In the genomic region with DNA sequence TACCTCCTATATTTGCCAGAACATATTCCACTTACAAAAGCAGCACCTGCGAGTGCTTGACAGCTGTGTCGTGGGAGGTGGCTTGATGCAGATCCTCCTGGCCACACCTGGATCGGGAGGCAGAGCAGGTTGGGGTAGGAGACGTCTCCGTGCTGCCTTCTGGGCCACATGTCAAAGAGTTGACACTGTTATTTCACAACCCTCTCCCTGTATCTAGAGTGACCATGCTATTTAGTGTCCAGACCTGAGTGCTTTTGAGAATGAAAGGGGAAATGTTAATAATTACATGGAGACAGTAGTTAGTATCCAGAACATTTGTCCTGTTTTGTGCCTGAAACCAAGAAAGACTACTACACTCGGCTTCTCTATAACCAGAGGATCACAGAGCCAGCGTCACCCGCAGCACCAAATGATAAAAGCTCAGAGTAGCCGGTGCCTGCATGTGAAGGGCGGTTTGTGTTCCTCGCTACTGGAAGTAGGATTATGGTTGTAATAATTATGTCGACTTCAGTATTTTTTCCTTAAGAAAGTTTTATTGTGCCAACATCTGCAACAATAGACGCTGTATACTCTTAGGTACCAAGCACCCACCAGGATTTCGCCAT, we compare ENCODE assay signal across 19 cellular contexts.
DNase-seq lines count a peak whose midpoint lies in the region; ATAC-seq and TF ChIP-seq lines count a peak whose summit lies in the region.
"Had no signal": no experiment of that assay in that cellular context is flagged by ENCODE, and none has a peak within 500 bp of the region (broad histone marks: within the 10 kb centered on the region; RNA-seq: fewer than 3 reads in every experiment).

No MANE protein-coding gene starts in this region.

- H3K4me1 Mint-ChIP-seq in brain (peaks cover 100% of the 10 kb centered on the region), nephron (peaks cover 84% of the 10 kb centered on the region)

- no peak for ATAC-seq in HG03045 (IDR thresholded peaks at IDR 0.05; ENCODE audit: unreplicated experiment)
- ATAC-seq: gastroesophageal sphincter had no signal

- TF ChIP-seq CTCF in brain (conservative IDR thresholded peaks at IDR 0.05) (no peak), nephron (IDR thresholded peaks at IDR 0.05; ENCODE audit: unreplicated experiment in 3 of 3) (no peak)

- no peaks in the 10 kb centered on the region for H3K36me3 Mint-ChIP-seq in brain
- H3K36me3 Mint-ChIP-seq in nephron (ENCODE audit: low read depth): no peaks in the 10 kb centered on the region
- H3K36me3 Mint-ChIP-seq: activated naive CD4-positive, alpha-beta T cell treated with anti-CD3 and anti-CD28 coated beads, Interleukin-2, amount 10 ng/mL, durations not matched to agents 7 days and 5 days had no signal

- H3K9me3 Mint-ChIP-seq in brain (no peaks in the 10 kb centered on the region), nephron (no peaks in the 10 kb centered on the region)
- H3K9me3 Mint-ChIP-seq: activated CD4-positive, alpha-beta T cell treated with anti-CD3 and anti-CD28 coated beads, Interleukin-2, amount 10 ng/mL, durations not matched to agents 7 days and 5 days; activated naive CD4-positive, alpha-beta T cell treated with anti-CD3 and anti-CD28 coated beads, Interleukin-2, amount 10 ng/mL, durations not matched to agents 7 days and 5 days; nephron progenitor cell had no signal

- peak; percentile 54 for DNase-seq in DMS53 (lab: John Stamatoyannopoulos, UW)
- no peak for DNase-seq in DMS53 treated with DMSO at 0.1 percent for 48 hours (lab: John Stamatoyannopoulos, UW; ENCODE audit: unreplicated experiment)
- peak; percentile 40 for DNase-seq in NCI-H146 treated with DMSO at 0.1 percent for 48 hours (lab: John Stamatoyannopoulos, UW; ENCODE audit: unreplicated experiment)
- DNase-seq in islet precursor cell: no peak
- no peak for DNase-seq in globus pallidus (ENCODE audit: low spot score)
- DNase-seq: activated CD4-positive, alpha-beta T cell treated with anti-CD3 and anti-CD28 coated beads, Interleukin-2, amount 10 ng/mL, durations not matched to agents 7 days and 5 days; activated CD8-positive, alpha-beta memory T cell treated with anti-CD3 and anti-CD28 coated beads, Interleukin-2, amount 50 U/mL, for 48 hours; activated naive CD4-positive, alpha-beta T cell treated with anti-CD3 and anti-CD28 coated beads, Interleukin-2, amount 10 ng/mL, durations not matched to agents 7 days and 5 days; cortex of kidney; EL; HCEC 1CT; NCI-H774; nephron progenitor cell; psoas muscle; stimulated activated naive CD4-positive, alpha-beta T cell had no signal

- H3K4me3 Mint-ChIP-seq in brain (no peak overlapping the region), nephron (no peak overlapping the region)
- H3K4me3 Mint-ChIP-seq: activated CD4-positive, alpha-beta T cell treated with anti-CD3 and anti-CD28 coated beads, Interleukin-2, amount 10 ng/mL, durations not matched to agents 7 days and 5 days; activated naive CD4-positive, alpha-beta T cell treated with anti-CD3 and anti-CD28 coated beads, Interleukin-2, amount 10 ng/mL, durations not matched to agents 7 days and 5 days; nephron progenitor cell had no signal

- no peaks in the 10 kb centered on the region for H3K27me3 Mint-ChIP-seq in brain
- H3K27me3 Mint-ChIP-seq in nephron (ENCODE audit: low read depth): peaks cover 3% of the 10 kb centered on the region
- H3K27me3 Mint-ChIP-seq: activated CD4-positive, alpha-beta T cell treated with anti-CD3 and anti-CD28 coated beads, Interleukin-2, amount 10 ng/mL, durations not matched to agents 7 days and 5 days; activated naive CD4-positive, alpha-beta T cell treated with anti-CD3 and anti-CD28 coated beads, Interleukin-2, amount 10 ng/mL, durations not matched to agents 7 days and 5 days had no signal

- H3K27ac Mint-ChIP-seq in brain (peak overlapping the region; percentile 20 to 79 (median 71)), nephron (peak overlapping the region; percentile 60 to 78 (median 66))
- H3K27ac Mint-ChIP-seq: activated CD4-positive, alpha-beta T cell treated with anti-CD3 and anti-CD28 coated beads, Interleukin-2, amount 10 ng/mL, durations not matched to agents 7 days and 5 days; activated naive CD4-positive, alpha-beta T cell treated with anti-CD3 and anti-CD28 coated beads, Interleukin-2, amount 10 ng/mL, durations not matched to agents 7 days and 5 days; nephron progenitor cell had no signal

Comparison
In these comparisons a context has a peak if more than half of its experiments do, and no peak if none do; other contexts are left out.
1. DNase-seq: peak in DMS53 (single experiment) and NCI-H146 treated with DMSO at 0.1 percent for 48 hours (single experiment); none in DMS53 treated with DMSO at 0.1 percent for 48 hours (single experiment), islet precursor cell (single experiment) and globus pallidus (single experiment).